17 cellular contexts compared by ENCODE assay signal in the genomic region with DNA sequence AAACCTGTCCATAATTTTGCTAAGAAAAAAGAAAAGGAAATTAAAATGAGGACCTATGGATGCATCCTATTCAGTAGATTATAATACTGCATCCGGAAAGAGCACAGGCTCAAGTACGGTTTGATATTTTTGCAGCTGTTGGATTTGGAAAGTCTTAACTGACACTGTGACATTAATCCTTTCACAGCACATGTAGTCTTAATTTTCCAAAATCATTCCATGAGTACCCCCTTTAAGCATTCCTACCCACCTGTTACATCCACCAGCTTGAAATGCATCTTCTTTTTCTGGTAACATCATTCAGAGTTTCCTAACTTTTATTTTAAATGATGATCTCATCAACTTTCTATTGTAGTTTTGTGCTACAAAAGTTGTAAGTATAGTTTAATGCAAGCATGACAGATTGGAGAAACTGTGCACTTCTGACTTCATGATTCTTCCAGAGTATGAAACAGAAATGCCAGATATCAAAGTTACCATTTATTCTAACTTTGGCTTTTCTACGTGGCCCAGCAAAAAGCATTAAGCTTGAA.
"Had no signal": no experiment of that assay in that cellular context is flagged by ENCODE, and none has a peak within 500 bp of the region (broad histone marks: within the 10 kb centered on the region; RNA-seq: fewer than 3 reads in every experiment).

No MANE protein-coding gene starts in this region.

- H3K4me1 Mint-ChIP-seq: naive thymus-derived CD8-positive, alpha-beta T cell had no signal

- H3K27me3 ChIP-seq: esophagus muscularis mucosa, hepatocyte, ovary, transverse colon had no signal

- H3K36me3 ChIP-seq: esophagus muscularis mucosa, ovary, stomach, transverse colon had no signal

- H3K36me3 Mint-ChIP-seq: naive thymus-derived CD8-positive, alpha-beta T cell had no signal

- H3K79me2 ChIP-seq: hepatocyte had no signal

- H3K4me3 Mint-ChIP-seq: naive thymus-derived CD8-positive, alpha-beta T cell; neural crest cell had no signal

- H2AFZ ChIP-seq: hepatocyte had no signal

- DNase-seq: effector memory CD4-positive, alpha-beta T cell; mesendoderm; naive thymus-derived CD8-positive, alpha-beta T cell; nucleus accumbens; ovary; right cardiac atrium; small intestine; stimulated activated CD4-positive, alpha-beta T cell treated with anti-CD3 and anti-CD28 coated beads, Interleukin-12 subunit alpha, Interleukin-12 subunit beta, amount 100 ng/mL, for 4 hours; stimulated activated naive CD4-positive, alpha-beta T cell; stomach; substantia nigra; transverse colon had no signal

- H3K4me2 ChIP-seq: hepatocyte had no signal

- H3K9me3 ChIP-seq: esophagus muscularis mucosa, ovary, stomach, thoracic aorta, transverse colon had no signal

- H3K4me3 ChIP-seq: esophagus muscularis mucosa, hepatocyte, ovary, stomach, thoracic aorta, transverse colon had no signal

- H3K9me3 Mint-ChIP-seq: naive thymus-derived CD8-positive, alpha-beta T cell; neural crest cell had no signal

- H3K27ac Mint-ChIP-seq: naive thymus-derived CD8-positive, alpha-beta T cell had no signal

- H3K4me1 ChIP-seq: stomach, transverse colon had no signal

- H3K27ac ChIP-seq: epithelial cell of prostate, esophagus muscularis mucosa, hepatocyte, ovary, stomach, thoracic aorta, transverse colon had no signal

- ATAC-seq: naive thymus-derived CD8-positive, alpha-beta T cell; right cardiac atrium had no signal
